In the genomic region with DNA sequence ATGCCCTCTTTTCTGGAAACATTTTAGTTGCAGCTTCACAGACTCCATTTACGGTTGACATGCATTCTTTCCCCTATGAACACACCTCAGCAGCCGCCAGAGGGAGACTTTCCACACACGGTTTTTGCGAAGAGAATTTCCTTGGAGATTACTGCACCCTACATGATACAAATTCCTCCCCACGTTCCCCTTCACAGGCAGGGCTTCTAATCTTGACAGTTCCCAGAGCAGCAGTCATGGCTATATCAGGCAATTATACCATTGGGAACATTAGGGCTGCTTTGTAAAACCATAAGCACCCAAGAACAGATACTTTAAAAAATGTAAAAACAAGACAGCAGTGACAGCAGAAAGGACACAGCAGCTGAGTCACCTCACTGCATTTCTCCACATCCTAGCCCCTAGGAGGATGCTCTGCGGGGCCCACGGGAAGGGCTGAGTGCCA, we compare ENCODE assay signal across 8 cellular contexts.
DNase-seq lines count a peak whose midpoint lies in the region; ATAC-seq, FAIRE-seq and TF ChIP-seq lines count a peak whose summit lies in the region.

No MANE protein-coding gene starts in this region.

- H3K27ac Mint-ChIP-seq in CD4-positive, alpha-beta T cell = no peak overlapping the region
- peak overlapping the region; percentile 43 for H3K27ac Mint-ChIP-seq in chondrocyte (ENCODE audit: unreplicated experiment)

- H3K36me3 Mint-ChIP-seq in CD4-positive, alpha-beta T cell (ENCODE audit: low read depth) = no peaks in the 10 kb centered on the region
- H3K36me3 Mint-ChIP-seq in chondrocyte (ENCODE audit: low read depth) = peaks cover 3% of the 10 kb centered on the region

- no peaks in the 10 kb centered on the region for H3K36me3 ChIP-seq in left lung
- no peaks in the 10 kb centered on the region for H3K36me3 ChIP-seq in suprapubic skin

- TF ChIP-seq EP300 in suprapubic skin (IDR thresholded peaks at IDR 0.05) = no peak

- CTCF ChIA-PET in CD4-positive, alpha-beta T cell (lab: Charles Lee) = no interaction called here

- H3K9me3 ChIP-seq in CD4-positive, alpha-beta T cell (ENCODE audit: control insufficient read depth, low read length) = no peaks in the 10 kb centered on the region
- H3K9me3 ChIP-seq in left lung (no peaks in the 10 kb centered on the region), suprapubic skin (no peaks in the 10 kb centered on the region)

- H3K4me3 Mint-ChIP-seq in CD4-positive, alpha-beta T cell = no peak overlapping the region
- H3K4me3 Mint-ChIP-seq in chondrocyte (ENCODE audit: unreplicated experiment) = peak overlapping the region; percentile 29

- intact Hi-C loops in CD4-positive, alpha-beta T cell (cut with DNase I, micrococcal nuclease) = loop anchor here in 1 of 2 experiments (10.0 kb wide), 1 partner anchor 291 kb away; no protein-coding TSS in a partner anchor
- intact Hi-C loops in left lung (cut with DNase I) = loop anchor here in 1 of 2 donors (10.0 kb wide), 1 partner anchor 171 kb away; no protein-coding TSS in a partner anchor

- peak in 2 of 10 experiments; percentile 1 to 3 for DNase-seq in CD4-positive, alpha-beta T cell
- DNase-seq in H54 (ENCODE audit: insufficient read length, low spot score) = peak; percentile 44
- DNase-seq in OCI-M1 (lab: John Stamatoyannopoulos, UW) = peak; percentile 87
- no peak for DNase-seq in chondrocyte (ENCODE audit: low spot score)
- peak in 1 of 2 donors; percentile 71 for DNase-seq in left lung
- no peak for DNase-seq in suprapubic skin (ENCODE audit: low spot score in 2 of 2)
- DNase-seq in activated effector memory CD4-positive, alpha-beta T cell treated with Interleukin-2 at 50 U/mL for 16 hours = no peak

- POLR2A ChIA-PET in CD4-positive, alpha-beta T cell (lab: Charles Lee) = no interaction called here

- no peak for ATAC-seq in CD4-positive, alpha-beta T cell (ENCODE audit: poor library complexity)
- ATAC-seq in left lung (peak; percentile 87), GM21717 (IDR thresholded peaks at IDR 0.05; ENCODE audit: unreplicated experiment) (no peak)

- H3K27me3 Mint-ChIP-seq in CD4-positive, alpha-beta T cell = peaks cover 45% of the 10 kb centered on the region
- no peaks in the 10 kb centered on the region for H3K27me3 Mint-ChIP-seq in chondrocyte (ENCODE audit: low read depth)

- TF ChIP-seq POLR2A in H54 (IDR thresholded peaks at IDR 0.05; ENCODE audit: low read depth, low read length) = no peak
- no peak for TF ChIP-seq POLR2A in suprapubic skin (IDR thresholded peaks at IDR 0.05)

- no peak overlapping the region for H3K27ac ChIP-seq in CD4-positive, alpha-beta T cell (ENCODE audit: low read depth, low read length)
- H3K27ac ChIP-seq in left lung (no peak overlapping the region), suprapubic skin (no peak overlapping the region)

- no peak overlapping the region for H3K4me3 ChIP-seq in left lung
- no peak overlapping the region for H3K4me3 ChIP-seq in suprapubic skin

- peaks cover 5% of the 10 kb centered on the region for H3K4me1 Mint-ChIP-seq in CD4-positive, alpha-beta T cell (ENCODE audit: low read depth)
- peaks cover 24% of the 10 kb centered on the region for H3K4me1 Mint-ChIP-seq in chondrocyte (ENCODE audit: low read depth)

- peaks cover 17% of the 10 kb centered on the region for H3K27me3 ChIP-seq in CD4-positive, alpha-beta T cell (ENCODE audit: control insufficient read depth, insufficient read depth, low read length)
- no peaks in the 10 kb centered on the region for H3K27me3 ChIP-seq in left lung
- no peaks in the 10 kb centered on the region for H3K27me3 ChIP-seq in suprapubic skin

- H3K9me3 Mint-ChIP-seq in CD4-positive, alpha-beta T cell = no peaks in the 10 kb centered on the region
- H3K9me3 Mint-ChIP-seq in chondrocyte (ENCODE audit: low read depth) = peaks cover 2% of the 10 kb centered on the region

- FAIRE-seq in H54 (lab: Jason Lieb, UNC) = peak; percentile 38

- H3K4me1 ChIP-seq in left lung (peaks cover 3 to 20% of the 10 kb centered on the region in 2 donors), suprapubic skin (peaks cover 4% of the 10 kb centered on the region)

- WGBS in suprapubic skin = 11% methylated on average over 7 of the region's 7 CpGs

- peak; percentile 42 for TF ChIP-seq CTCF in CD4-positive, alpha-beta T cell (IDR thresholded peaks at IDR 0.05)
- TF ChIP-seq CTCF in chondrocyte (IDR thresholded peaks at IDR 0.05) = peak; percentile 89
- peak; percentile 56 to 58 for TF ChIP-seq CTCF in left lung (IDR thresholded peaks at IDR 0.05)
- TF ChIP-seq CTCF in suprapubic skin (IDR thresholded peaks at IDR 0.05) = peak; percentile 23 to 55

Comparison
In these comparisons a context has a peak if more than half of its experiments do, and no peak if none do; other contexts are left out.
1. DNase-seq: peak in H54 (single experiment) and OCI-M1 (single experiment); none in chondrocyte (single experiment), suprapubic skin (0 of 2) and activated effector memory CD4-positive, alpha-beta T cell treated with Interleukin-2 at 50 U/mL for 16 hours (single experiment).
2. CTCF ChIP-seq: peak in every context shown above with its lines; median percentile 89 in chondrocyte; 57 in left lung; 42 in CD4-positive, alpha-beta T cell; 39 in suprapubic skin.